18 cellular contexts compared by ENCODE assay signal in genomic region chr4:48594185-48594584, GRCh38.
DNase-seq lines count a peak whose midpoint lies in the region; ATAC-seq and TF ChIP-seq lines count a peak whose summit lies in the region.
"Had no signal": no experiment of that assay in that cellular context is flagged by ENCODE, and none has a peak within 500 bp of the region (broad histone marks: within the 10 kb centered on the region; RNA-seq: fewer than 3 reads in every experiment).

No MANE protein-coding gene starts in this region.

- no peaks in the 10 kb centered on the region for H3K9me2 ChIP-seq in GM23338 (ENCODE audit: insufficient read depth)

- no peaks in the 10 kb centered on the region for H3K9me3 ChIP-seq in WERI-Rb-1 (ENCODE audit: severe bottlenecking)
- no peaks in the 10 kb centered on the region for H3K9me3 ChIP-seq in heart right ventricle
- H3K9me3 ChIP-seq in neural progenitor cell (ENCODE audit: low read depth) = no peaks in the 10 kb centered on the region
- H3K9me3 ChIP-seq: Peyer's patch had no signal

- H2AFZ ChIP-seq in GM23338 = no peak overlapping the region
- no peak overlapping the region for H2AFZ ChIP-seq in neural progenitor cell (replicated peaks)

- H3F3A ChIP-seq in GM23338 (replicated peaks; ENCODE audit: low read depth) (no peaks in the 10 kb centered on the region), neural progenitor cell (ENCODE audit: low read depth) (peaks cover 14% of the 10 kb centered on the region)

- H3K9ac ChIP-seq in neural progenitor cell = no peak overlapping the region

- H3K27ac ChIP-seq in GM23338 (ENCODE audit: low read depth) = no peak overlapping the region
- H3K27ac ChIP-seq in WERI-Rb-1 = peak overlapping the region; percentile 35; the same call in 1 of the 2 replicates
- H3K27ac ChIP-seq in heart right ventricle = peak overlapping the region in 5 of 10 donors; percentile 34 to 72 (median 59)
- H3K27ac ChIP-seq in neural progenitor cell = no peak overlapping the region
- H3K27ac ChIP-seq: Peyer's patch had no signal

- H3K27me3 Mint-ChIP-seq in GM23338 (ENCODE audit: insufficient read depth, low read depth, poor library complexity) (no peaks in the 10 kb centered on the region), neural progenitor cell (ENCODE audit: insufficient read depth, low read depth) (no peaks in the 10 kb centered on the region)
- H3K27me3 Mint-ChIP-seq: naive B cell had no signal

- intact Hi-C loops in heart right ventricle (cut with DNase I) = loop anchor here in 3 of 10 donors (5.0 to 10.0 kb wide), 2 partner anchors 73 to 181 kb away; no protein-coding TSS in a partner anchor

- 16 to 22% methylated on average over 1 of the region's 1 CpG for WGBS in heart right ventricle, 2 donors

- H3K36me3 ChIP-seq in GM23338 (ENCODE audit: insufficient read depth) (no peaks in the 10 kb centered on the region), WERI-Rb-1 (peaks cover 25% of the 10 kb centered on the region), heart right ventricle (peaks cover 0 to 67% (median 15%) of the 10 kb centered on the region in 9 donors), neural progenitor cell (peaks cover 14% of the 10 kb centered on the region)

- H3K4me1 ChIP-seq in GM23338 (ENCODE audit: insufficient read depth) (peaks cover 14% of the 10 kb centered on the region), heart right ventricle (peaks cover 0 to 68% (median 16%) of the 10 kb centered on the region in 9 donors), neural progenitor cell (peaks cover 14% of the 10 kb centered on the region)
- H3K4me1 ChIP-seq: Peyer's patch had no signal

- H3K79me2 ChIP-seq in GM23338 (replicated peaks; ENCODE audit: insufficient read depth) (no peaks in the 10 kb centered on the region), neural progenitor cell (ENCODE audit: low read depth) (no peaks in the 10 kb centered on the region)

- peak; percentile 94 for ATAC-seq in GM23338
- ATAC-seq in heart right ventricle = peak; percentile 73 to 97 (median 94)
- no peak for ATAC-seq in GM21390 (IDR thresholded peaks at IDR 0.05; ENCODE audit: unreplicated experiment)

- DNase-seq in GM23338 (ENCODE audit: low spot score) (peak; percentile 67), WERI-Rb-1 (peak; percentile 80), heart right ventricle (peak; percentile 10 to 77), neural progenitor cell (ENCODE audit: low spot score) (peak; percentile 80), SKM-1 (lab: John Stamatoyannopoulos, UW; ENCODE audit: unreplicated experiment) (no peak), SIG-M5 treated with dmso at 0.1 percent for 504 hours (lab: John Stamatoyannopoulos, UW; ENCODE audit: unreplicated experiment) (no peak)
- DNase-seq: activated CD4-positive, alpha-beta T cell treated with anti-CD3 and anti-CD28 coated beads, Interleukin-2, amount 50 U/mL, for 1 hour; activated naive CD4-positive, alpha-beta T cell treated with anti-CD3 and anti-CD28 coated beads for 36 hours; aorta; erythroblast; GDM1; immature natural killer cell; naive B cell; NCI-H1417; Peyer's patch; posterior cingulate gyrus had no signal

- H3K27ac Mint-ChIP-seq in GM23338 (peak overlapping the region; percentile 92), neural progenitor cell (peak overlapping the region; percentile 4)
- H3K27ac Mint-ChIP-seq: activated naive CD4-positive, alpha-beta T cell treated with anti-CD3 and anti-CD28 coated beads for 36 hours had no signal

- peak overlapping the region; percentile 49; the same call in 2 of the 3 replicates for H3K4me3 Mint-ChIP-seq in GM23338
- H3K4me3 Mint-ChIP-seq in neural progenitor cell = no peak overlapping the region
- H3K4me3 Mint-ChIP-seq: activated naive CD4-positive, alpha-beta T cell treated with anti-CD3 and anti-CD28 coated beads for 36 hours; immature natural killer cell; naive B cell had no signal

- H3K4me1 Mint-ChIP-seq in GM23338 = peaks cover 24% of the 10 kb centered on the region
- peaks cover 10% of the 10 kb centered on the region for H3K4me1 Mint-ChIP-seq in neural progenitor cell

- no peak overlapping the region for H3K4me3 ChIP-seq in GM23338
- no peak overlapping the region for H3K4me3 ChIP-seq in WERI-Rb-1 (ENCODE audit: low read depth, low read length)
- no peak overlapping the region for H3K4me3 ChIP-seq in heart right ventricle
- no peak overlapping the region for H3K4me3 ChIP-seq in neural progenitor cell
- H3K4me3 ChIP-seq: Peyer's patch, smooth muscle cell had no signal

- H3K9me3 Mint-ChIP-seq in GM23338 = no peaks in the 10 kb centered on the region
- no peaks in the 10 kb centered on the region for H3K9me3 Mint-ChIP-seq in neural progenitor cell
- H3K9me3 Mint-ChIP-seq: activated naive CD4-positive, alpha-beta T cell treated with anti-CD3 and anti-CD28 coated beads for 36 hours; naive B cell had no signal

- H3K4me2 ChIP-seq in GM23338 (peak overlapping the region; percentile 17; the same call in 1 of the 2 replicates), neural progenitor cell (peak overlapping the region; percentile 5)
- H3K4me2 ChIP-seq: smooth muscle cell had no signal

- no peak for TF ChIP-seq CTCF in GM23338 (conservative IDR thresholded peaks at IDR 0.05; ENCODE audit: low read depth in 2 of 2)
- no peak for TF ChIP-seq CTCF in WERI-Rb-1 (IDR thresholded peaks at IDR 0.05; ENCODE audit: low read depth, low read length)
- no peak for TF ChIP-seq CTCF in heart right ventricle (IDR thresholded peaks at IDR 0.05)
- no peak for TF ChIP-seq CTCF in neural progenitor cell (IDR thresholded peaks at IDR 0.05)

- no peaks in the 10 kb centered on the region for H3K27me3 ChIP-seq in GM23338 (ENCODE audit: insufficient read depth)
- H3K27me3 ChIP-seq in WERI-Rb-1 (ENCODE audit: insufficient read depth, low read depth, severe bottlenecking) = no peaks in the 10 kb centered on the region
- H3K27me3 ChIP-seq in heart right ventricle = no peaks in the 10 kb centered on the region
- H3K27me3 ChIP-seq in neural progenitor cell = no peaks in the 10 kb centered on the region
- H3K27me3 ChIP-seq: Peyer's patch had no signal

- H3K36me3 Mint-ChIP-seq in GM23338 (ENCODE audit: low read depth) (peaks cover 6% of the 10 kb centered on the region; the same call in 2 of the 3 replicates), neural progenitor cell (peaks cover 20% of the 10 kb centered on the region)

- H4K20me1 ChIP-seq in GM23338 (replicated peaks; ENCODE audit: insufficient read depth) (0 out of 2 replicates have a peak, but pooled peaks cover 4% of the 10 kb centered on the region), neural progenitor cell (ENCODE audit: low read depth) (peaks cover 41% of the 10 kb centered on the region)

TF ChIP-seq in GM23338, 12 proteins besides CTCF, POLR2A, EP300 and RAD21:
- TF ChIP-seq ZNF331 (CRISPR knock-in tag; IDR thresholded peaks at IDR 0.05; ENCODE audit: low read depth) = no peak
- TF ChIP-seq STAT1 (IDR thresholded peaks at IDR 0.05; ENCODE audit: unreplicated experiment) = no peak

Comparison
In these comparisons a context has a peak if more than half of its experiments do, and no peak if none do; other contexts are left out.
1. DNase-seq: peak in GM23338 (single experiment), WERI-Rb-1 (single experiment), heart right ventricle (2 of 2) and neural progenitor cell (single experiment); none in SKM-1 (single experiment) and SIG-M5 treated with dmso at 0.1 percent for 504 hours (single experiment).